8 cellular contexts compared by ENCODE assay signal in the genomic region with DNA sequence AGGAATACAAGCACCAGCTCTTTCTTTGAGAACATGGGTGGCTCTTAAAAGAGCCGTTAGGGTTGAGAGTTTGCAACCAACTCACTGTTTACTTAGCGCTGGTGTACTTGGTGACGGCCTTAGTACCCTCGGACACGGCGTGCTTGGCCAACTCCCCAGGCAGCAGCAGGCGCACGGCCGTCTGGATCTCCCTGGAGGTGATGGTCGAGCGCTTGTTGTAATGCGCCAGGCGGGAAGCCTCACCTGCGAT.
DNase-seq lines count a peak whose midpoint lies in the region; ATAC-seq, FAIRE-seq and TF ChIP-seq lines count a peak whose summit lies in the region.
"Not testable (repeated sequence)": the region's sequence is repeated elsewhere in the genome, so short reads cannot be mapped to it uniquely, and the experiment has no call there.

No MANE protein-coding gene starts in this region.

- H4K5ac ChIP-seq in H1 (ENCODE audit: insufficient read length, low read depth, low read length): peak overlapping the region; percentile 61

- not testable (repeated sequence) for H3K23ac ChIP-seq in H1 (ENCODE audit: insufficient read length)

- peak overlapping the region; percentile 89 for H3K56ac ChIP-seq in H1 (replicated peaks; ENCODE audit: insufficient read length, low read depth, low read length)

- not testable (repeated sequence) for H3K36me3 Mint-ChIP-seq in T-cell

- CTCF ChIA-PET in T-cell (lab: Charles Lee): interaction anchor here in 1 of 2 donors (0.7 to 4.8 kb wide), 7 partner anchors 11 to 761 kb away, joined by 3 to 52 read pairs (median 5); a partner anchor contains a TSS
- CTCF ChIA-PET in H1 (lab: Charles Lee; ENCODE audit: partially characterized antibody): interaction anchor here (2.1 kb wide), 1 partner anchor 11 kb away, joined by 6 read pairs; no protein-coding TSS in a partner anchor
- CTCF ChIA-PET in HepG2 (lab: Yijun Ruan, JAX; ENCODE audit: low intra/inter-chr PET ratio, low total read pairs): not testable (repeated sequence)

- H3K27me3 ChIP-seq in H1 (replicated peaks in 1 of 4; ENCODE audit: control insufficient read depth in 3 of 4, extremely low read depth in 1 of 4, insufficient read depth in 3 of 4, low read length in 3 of 4); small intestine (ENCODE audit: control insufficient read depth in 2 of 2, insufficient read depth in 2 of 2, low read length in 2 of 2): not testable (repeated sequence)
- H3K27me3 ChIP-seq in HepG2 (ENCODE audit: control insufficient read depth in 1 of 2, insufficient read depth in 2 of 2, low read length in 2 of 2): peaks cover 2 to 38% of the 10 kb centered on the region in 2 experiments; a peak in 4 of 5 replicates

- H4K20me1 ChIP-seq in H1 (replicated peaks in 1 of 2; ENCODE audit: control insufficient read depth in 1 of 2, insufficient read depth in 2 of 2, low read length in 2 of 2); HepG2 (ENCODE audit: insufficient read depth, low read length): not testable (repeated sequence)

- TF ChIP-seq EP300 in H1 (IDR thresholded peaks at IDR 0.05; ENCODE audit: borderline replicate concordance in 1 of 2, low read depth in 2 of 2, low read length in 2 of 2); HepG2 (IDR thresholded peaks at IDR 0.05; ENCODE audit: low read depth in 2 of 2, low read length in 2 of 2); HepG2 (CRISPR knock-in tag; IDR thresholded peaks at IDR 0.05; ENCODE audit: borderline replicate concordance): not testable (repeated sequence)

- peak overlapping the region; percentile 58; the same call in 1 of the 2 replicates for H4K8ac ChIP-seq in H1 (ENCODE audit: extremely low read depth, insufficient read depth, low read length)

- not testable (repeated sequence) for H3K14ac ChIP-seq in H1 (ENCODE audit: insufficient read length)

- not testable (repeated sequence) for TF ChIP-seq POLR2A in H1 (IDR thresholded peaks at IDR 0.05; ENCODE audit: control extremely low read depth in 1 of 2, low read depth in 2 of 2, low read length in 2 of 2); HepG2 (IDR thresholded peaks at IDR 0.05; ENCODE audit: insufficient read depth in 1 of 2, low read depth in 2 of 2, low read length in 2 of 2)

- DNase-seq in Ammon's horn (ENCODE audit: low spot score): peak; percentile 6
- DNase-seq in LHCN-M2 (ENCODE audit: low read depth): peak; percentile 67
- DNase-seq in T-cell: peak in 3 of 34 experiments; percentile 11 to 25 (median 13)
- not testable (repeated sequence) for DNase-seq in H1 (ENCODE audit: low read depth in 1 of 2, low spot score in 2 of 2)
- peak; percentile 40 for DNase-seq in HepG2 (ENCODE audit: low spot score)
- peak; percentile 53 for DNase-seq in small intestine

- H3K4ac ChIP-seq in H1 (replicated peaks; ENCODE audit: insufficient read length, low read depth, low read length): peak overlapping the region; percentile 36

- intact Hi-C loops in HepG2 (cut with micrococcal nuclease; ENCODE audit: unreplicated experiment): not testable (repeated sequence)

- not testable (repeated sequence) for H3K36me3 ChIP-seq in H1 (ENCODE audit: control insufficient read depth in 2 of 4, insufficient read depth in 4 of 4, low read length in 3 of 4); HepG2 (replicated peaks in 1 of 2; ENCODE audit: control insufficient read depth in 1 of 2, insufficient read depth in 2 of 2, low read length in 2 of 2); small intestine (ENCODE audit: control insufficient read depth in 2 of 2, insufficient read depth in 2 of 2, low read length in 2 of 2)

- not testable (repeated sequence) for H3K9me3 ChIP-seq in H1 (ENCODE audit: insufficient read depth in 2 of 2, low read depth in 1 of 2, low read length in 1 of 2); HepG2 (ENCODE audit: low read length); small intestine (ENCODE audit: control insufficient read depth, low read depth)

- not testable (repeated sequence) for TF ChIP-seq CTCF in H1 (IDR thresholded peaks at IDR 0.05; ENCODE audit: control extremely low read depth in 1 of 3, insufficient read depth in 1 of 3, low read depth in 1 of 3, low read length in 3 of 3); HepG2 (CRISPR knock-in tag; IDR thresholded peaks at IDR 0.05)

- not testable (repeated sequence) for H3K23me2 ChIP-seq in H1 (ENCODE audit: low read depth, low read length)

- H3K18ac ChIP-seq in H1 (ENCODE audit: extremely low read depth, low read length): peak overlapping the region; percentile 65

- H2BK15ac ChIP-seq in H1 (ENCODE audit: low read length): not testable (repeated sequence)

- H3K9ac ChIP-seq in H1 (replicated peaks in 1 of 4; ENCODE audit: extremely low read depth in 1 of 4, low read depth in 3 of 4, low read length in 3 of 4) (peak overlapping the region; percentile 80 to 92 (median 90)), HepG2 (ENCODE audit: insufficient read depth, low read depth, low read length) (peak overlapping the region; percentile 61)

- not testable (repeated sequence) for FAIRE-seq in H1 (lab: Jason Lieb, UNC); HepG2 (lab: Jason Lieb, UNC); small intestine (lab: Jason Lieb, UNC)

- not testable (repeated sequence) for H3K4me3 Mint-ChIP-seq in T-cell

- H3K27ac ChIP-seq in H1 (ENCODE audit: low read depth, low read length) (peak overlapping the region; percentile 92), HepG2 (ENCODE audit: extremely low read length, insufficient read depth, low read length) (peak overlapping the region; percentile 78), small intestine (ENCODE audit: low read depth in 1 of 2, low read length in 1 of 2) (peak overlapping the region; percentile 83 to 93)

- H2AFZ ChIP-seq in H1 (ENCODE audit: low read length); HepG2 (ENCODE audit: low read length): not testable (repeated sequence)

- in situ Hi-C loops in HepG2 (cut with HindIII; ENCODE audit: extremely low pct_ligation_motif_present, low pct_unique_long_range_greater_than_20kb): not testable (repeated sequence)

- H2BK20ac ChIP-seq in H1 (ENCODE audit: low read length): 0 out of 2 replicates have a peak overlapping the region, but pooled peaks have one; percentile 48

- not testable (repeated sequence) for H2AK5ac ChIP-seq in H1 (ENCODE audit: low read depth, low read length)

- H3K27ac Mint-ChIP-seq in T-cell: not testable (repeated sequence)

- peak; percentile 0 for ATAC-seq in GM19025 (IDR thresholded peaks at IDR 0.05; ENCODE audit: low read depth, unreplicated experiment)
- peak; percentile 3 for ATAC-seq in HG02623 (IDR thresholded peaks at IDR 0.05; ENCODE audit: unreplicated experiment)
- peak in 3 of 4 experiments; percentile 2 to 17 (median 2) for ATAC-seq in T-cell (replicated peaks in 1 of 4)
- ATAC-seq in HepG2: peak; percentile 21

- H3K4me1 ChIP-seq in H1 (replicated peaks in 1 of 4; ENCODE audit: control insufficient read depth in 3 of 4, insufficient read depth in 4 of 4, low read length in 3 of 4); small intestine (ENCODE audit: control insufficient read depth in 2 of 2, insufficient read depth in 1 of 2, low read depth in 1 of 2, low read length in 1 of 2): not testable (repeated sequence)
- H3K4me1 ChIP-seq in HepG2 (ENCODE audit: insufficient read depth, low read length): peaks cover 41% of the 10 kb centered on the region

- H2BK12ac ChIP-seq in H1 (ENCODE audit: low read depth, low read length): 0 out of 2 replicates have a peak overlapping the region, but pooled peaks have one; percentile 5

- 1% methylated on average over 14 of the region's 14 CpGs; no CpG with 5 or more reads in 1 of the 2 experiments for WGBS in H1 (ENCODE audit: extremely low coverage in 1 of 2, insufficient coverage in 1 of 2, insufficient read length in 1 of 2, insufficient replicate concordance in 2 of 2, low coverage in 1 of 2, low lambda C conversion rate in 2 of 2, missing lambda C conversion rate in 1 of 2), 2 experiments
- WGBS in HepG2 (ENCODE audit: low lambda C conversion rate): 9% methylated on average over 8 of the region's 14 CpGs
- 0 to 1% (median 0%) methylated on average over 14 of the region's 14 CpGs for WGBS in small intestine, 3 donors

- not testable (repeated sequence) for H3K79me2 ChIP-seq in H1 (ENCODE audit: control insufficient read depth in 1 of 2, insufficient read depth in 2 of 2, low read length in 2 of 2); HepG2 (ENCODE audit: insufficient read depth, low read length)

- H3K4me3 ChIP-seq in H1 (ENCODE audit: extremely low read depth in 1 of 4, insufficient read depth in 2 of 4, low read depth in 3 of 4, low read length in 4 of 4) (peak overlapping the region; percentile 86 to 91 (median 90)), HepG2 (replicated peaks in 1 of 3; ENCODE audit: insufficient read depth in 1 of 3, low read depth in 2 of 3, low read length in 3 of 3) (peak overlapping the region; percentile 40 to 62 (median 41); a peak in 5 of 6 replicates), small intestine (ENCODE audit: low read depth in 1 of 2, low read length in 2 of 2) (peak overlapping the region in 1 of 2 donors; percentile 41)

- peak overlapping the region; percentile 80 for H2BK120ac ChIP-seq in H1 (replicated peaks; ENCODE audit: low read depth, low read length)

- POLR2A ChIA-PET in T-cell (lab: Charles Lee) (interaction anchor here (0.6 to 5.3 kb wide), 37 partner anchors 13 to 1705 kb away, joined by 3 to 201 read pairs (median 4); a partner anchor contains a TSS), H1 (lab: Charles Lee; ENCODE audit: partially characterized antibody) (interaction anchor here (0.7 to 9.6 kb wide), 53 partner anchors 8 to 1746 kb away, joined by 3 to 824 read pairs (median 13); a partner anchor contains a TSS), HepG2 (lab: Yijun Ruan, JAX) (interaction anchor here (0.5 to 2.9 kb wide), 6 partner anchors 15 to 1008 kb away, joined by 3 to 24 read pairs (median 3); a partner anchor contains a TSS)

- TF ChIP-seq RAD21 in H1 (IDR thresholded peaks at IDR 0.05 in 1 of 2, conservative IDR thresholded peaks at IDR 0.05 in 1 of 2; ENCODE audit: low read depth in 2 of 2, low read length in 2 of 2); HepG2 (CRISPR knock-in tag; IDR thresholded peaks at IDR 0.05): not testable (repeated sequence)

- H3K79me1 ChIP-seq in H1 (ENCODE audit: low read depth, low read length): not testable (repeated sequence)

- H3K9me3 Mint-ChIP-seq in T-cell: not testable (repeated sequence)

- H2BK5ac ChIP-seq in H1 (ENCODE audit: low read depth, low read length): peak overlapping the region; percentile 72

- not testable (repeated sequence) for H3K27me3 Mint-ChIP-seq in T-cell

- H3K4me2 ChIP-seq in H1 (ENCODE audit: insufficient read depth in 1 of 2, low read depth in 2 of 2, low read length in 2 of 2) (peak overlapping the region; percentile 75 to 97), HepG2 (ENCODE audit: low read depth, low read length) (peak overlapping the region; percentile 65)

- H4K91ac ChIP-seq in H1 (replicated peaks; ENCODE audit: insufficient read length, low read length): peak overlapping the region; percentile 83

- peaks cover 22 to 28% (median 26%) of the 10 kb centered on the region in 3 donors for H3K4me1 Mint-ChIP-seq in T-cell

- BruUV-seq in HepG2 (replicated peaks; lab: Mats Ljungman, UMichigan): TSS peak; percentile 93
